8 cellular contexts compared by ENCODE assay signal in genomic region chrX:130170752-130171445, GRCh38. TPM values are rescaled to one million over a fixed set of nuclear protein-coding genes. Genes with fewer than 3 reads are reported as not detected.
DNase-seq lines count a peak whose midpoint lies in the region; ATAC-seq and TF ChIP-seq lines count a peak whose summit lies in the region.

No MANE protein-coding gene starts in this region.

- H3K9me3 Mint-ChIP-seq in activated CD4-positive, alpha-beta memory T cell treated with anti-CD3 and anti-CD28 coated beads, Interleukin-2, amount 10 ng/mL, durations not matched to agents 7 days and 5 days, result no peaks in the 10 kb centered on the region

- peak overlapping the region; percentile 53 for H3K4me3 ChIP-seq in AG04449 (ENCODE audit: low read depth, low read length)
- H3K4me3 ChIP-seq in effector memory CD4-positive, alpha-beta T cell (ENCODE audit: insufficient read depth, low read depth, low read length, poor library complexity, severe bottlenecking), result peak overlapping the region; percentile 56
- peak overlapping the region; percentile 53 for H3K4me3 ChIP-seq in mononuclear cell (ENCODE audit: low read length)

- H3K4me1 ChIP-seq in effector memory CD4-positive, alpha-beta T cell (ENCODE audit: control insufficient read depth, insufficient read depth, low read length, poor library complexity, severe bottlenecking), result peaks cover 9% of the 10 kb centered on the region
- H3K4me1 ChIP-seq in mononuclear cell (ENCODE audit: insufficient read depth, low read length), result peaks cover 35% of the 10 kb centered on the region

- CTCF ChIA-PET in AG04449 (lab: Yijun Ruan, JAX), result interaction anchor here (1.1 to 1.3 kb wide), 2 partner anchors 21 to 110 kb away, joined by 3 to 4 read pairs; no protein-coding TSS in a partner anchor
- CTCF ChIA-PET in activated CD4-positive, alpha-beta memory T cell treated with anti-CD3 and anti-CD28 coated beads, Interleukin-2, amount 10 ng/mL, durations not matched to agents 7 days and 5 days (lab: Charles Lee), result interaction anchor here (0.7 to 1.9 kb wide), 6 partner anchors 15 to 110 kb away, joined by 3 to 11 read pairs (median 5); no protein-coding TSS in a partner anchor

- TF ChIP-seq CTCF in AG04449 (IDR thresholded peaks at IDR 0.05; ENCODE audit: insufficient read depth, low read length, missing control alignments), result no peak

- H3K27me3 Mint-ChIP-seq in activated CD4-positive, alpha-beta memory T cell treated with anti-CD3 and anti-CD28 coated beads, Interleukin-2, amount 10 ng/mL, durations not matched to agents 7 days and 5 days, result no peaks in the 10 kb centered on the region

- H3K27ac ChIP-seq in effector memory CD4-positive, alpha-beta T cell (ENCODE audit: insufficient read depth, low read length, poor library complexity, severe bottlenecking), result peak overlapping the region; percentile 43

- H3K27me3 ChIP-seq in effector memory CD4-positive, alpha-beta T cell (replicated peaks; ENCODE audit: control insufficient read depth, insufficient read depth, low read length, poor library complexity, severe bottlenecking), result no peaks in the 10 kb centered on the region
- no peaks in the 10 kb centered on the region for H3K27me3 ChIP-seq in mononuclear cell (ENCODE audit: insufficient read depth, low read length)

- no peaks in the 10 kb centered on the region for H3K9me3 ChIP-seq in effector memory CD4-positive, alpha-beta T cell (ENCODE audit: control insufficient read depth, low read length)
- no peaks in the 10 kb centered on the region for H3K9me3 ChIP-seq in mononuclear cell (ENCODE audit: low read depth, low read length)

- POLR2A ChIA-PET in AG04449 (lab: Yijun Ruan, JAX), result interaction anchor here (0.6 to 1.1 kb wide), 2 partner anchors 17 to 50 kb away, joined by 3 to 4 read pairs; no protein-coding TSS in a partner anchor
- POLR2A ChIA-PET in activated CD4-positive, alpha-beta memory T cell treated with anti-CD3 and anti-CD28 coated beads, Interleukin-2, amount 10 ng/mL, durations not matched to agents 7 days and 5 days (lab: Charles Lee), result interaction anchor here (0.6 to 5.8 kb wide), 11 partner anchors 8 to 97 kb away, joined by 3 to 38 read pairs (median 4); partner anchors contain the start of gene ZNF280C

- H3K27ac Mint-ChIP-seq in activated CD4-positive, alpha-beta memory T cell treated with anti-CD3 and anti-CD28 coated beads, Interleukin-2, amount 10 ng/mL, durations not matched to agents 7 days and 5 days, result peak overlapping the region; percentile 87

- ATAC-seq in GM18861 (IDR thresholded peaks at IDR 0.05; ENCODE audit: unreplicated experiment) (peak; percentile 60), HG03095 (IDR thresholded peaks at IDR 0.05; ENCODE audit: unreplicated experiment) (peak; percentile 71)

- H3K36me3 Mint-ChIP-seq in activated CD4-positive, alpha-beta memory T cell treated with anti-CD3 and anti-CD28 coated beads, Interleukin-2, amount 10 ng/mL, durations not matched to agents 7 days and 5 days (ENCODE audit: low read depth), result peaks cover 20% of the 10 kb centered on the region

- DNase-seq in AG04449 (ENCODE audit: low read depth, low spot score), result no peak
- peak; percentile 75 for DNase-seq in NCI-H345 treated with DMSO at 0.1 percent for 48 hours (lab: John Stamatoyannopoulos, UW; ENCODE audit: unreplicated experiment)
- DNase-seq in activated CD4-positive, alpha-beta memory T cell treated with anti-CD3 and anti-CD28 coated beads, Interleukin-2, amount 10 ng/mL, durations not matched to agents 7 days and 5 days, result peak; percentile 78
- peak; percentile 41 to 53 (median 52) for DNase-seq in effector memory CD4-positive, alpha-beta T cell
- DNase-seq in stimulated activated naive CD4-positive, alpha-beta T cell (lab: John Stamatoyannopoulos, UW), result peak; percentile 29 to 65 (median 44)

- H3K4me1 Mint-ChIP-seq in activated CD4-positive, alpha-beta memory T cell treated with anti-CD3 and anti-CD28 coated beads, Interleukin-2, amount 10 ng/mL, durations not matched to agents 7 days and 5 days, result peaks cover 42% of the 10 kb centered on the region

- peak overlapping the region; percentile 78 for H3K4me3 Mint-ChIP-seq in activated CD4-positive, alpha-beta memory T cell treated with anti-CD3 and anti-CD28 coated beads, Interleukin-2, amount 10 ng/mL, durations not matched to agents 7 days and 5 days

- H3K36me3 ChIP-seq in effector memory CD4-positive, alpha-beta T cell (ENCODE audit: control insufficient read depth, insufficient read depth, low read length), result no peaks in the 10 kb centered on the region

RNA-seq across cellular contexts. Expression of gene RAB33A, which starts 0.9 kb away (rescaled TPM):
- total RNA-seq in activated CD4-positive, alpha-beta memory T cell treated with anti-CD3 and anti-CD28 coated beads, Interleukin-2, amount 10 ng/mL, durations not matched to agents 7 days and 5 days, result 10 to 100 TPM; 37.0 to 38.8 TPM
- 8.2 TPM for total RNA-seq in mononuclear cell

RNA-seq across cellular contexts. Expression of gene AIFM1, which starts 5.3 kb away (rescaled TPM):
- 10 to 100 TPM; 41.2 to 41.8 TPM for total RNA-seq in activated CD4-positive, alpha-beta memory T cell treated with anti-CD3 and anti-CD28 coated beads, Interleukin-2, amount 10 ng/mL, durations not matched to agents 7 days and 5 days
- total RNA-seq in mononuclear cell, result 5.0 TPM
